Comparison of ENCODE assay signal across 21 cellular contexts in genomic region chr1:227062306-227062705, GRCh38.
"Had no signal": no experiment of that assay in that cellular context is flagged by ENCODE, and none has a peak within 500 bp of the region (broad histone marks: within the 10 kb centered on the region; RNA-seq: fewer than 3 reads in every experiment).

No MANE protein-coding gene starts in this region.

- H3K9me3 ChIP-seq: esophagus muscularis mucosa, gastroesophageal sphincter, heart right ventricle, left lung, lower lobe of right lung had no signal

- H3K27ac Mint-ChIP-seq: effector memory CD8-positive, alpha-beta T cell; endodermal cell; memory B cell had no signal

- H3K9me3 Mint-ChIP-seq: effector memory CD8-positive, alpha-beta T cell; endodermal cell; memory B cell had no signal

- H3K27ac ChIP-seq: coronary artery, esophagus muscularis mucosa, foreskin keratinocyte, gastroesophageal sphincter, heart right ventricle, left lung, lower lobe of right lung had no signal

- H3K36me3 Mint-ChIP-seq: memory B cell had no signal

- H3K4me3 Mint-ChIP-seq: effector memory CD8-positive, alpha-beta T cell; endodermal cell; memory B cell had no signal

- H3K4me3 ChIP-seq: coronary artery, esophagus muscularis mucosa, gastroesophageal sphincter, heart right ventricle, left lung, lower lobe of right lung had no signal

- DNase-seq: effector CD8-positive, alpha-beta T cell; effector memory CD8-positive, alpha-beta T cell; endodermal cell; foreskin keratinocyte; head of caudate nucleus; heart right ventricle; hippocampal formation; left cardiac atrium; left lung; left ventricle myocardium superior; lower lobe of right lung; mesendoderm; midbrain had no signal

- H3K36me3 ChIP-seq: lower lobe of right lung had no signal

- H3K4me1 ChIP-seq: gastroesophageal sphincter, left lung, lower lobe of right lung had no signal

- H3K27me3 ChIP-seq: esophagus muscularis mucosa, foreskin keratinocyte, gastroesophageal sphincter, heart right ventricle, left lung had no signal

- H3K4me1 Mint-ChIP-seq: endodermal cell, memory B cell had no signal

- FAIRE-seq: colon, endometrium, frontal cortex, keratinocyte had no signal
